Comparison of ENCODE assay signal across 10 cellular contexts in the genomic region with DNA sequence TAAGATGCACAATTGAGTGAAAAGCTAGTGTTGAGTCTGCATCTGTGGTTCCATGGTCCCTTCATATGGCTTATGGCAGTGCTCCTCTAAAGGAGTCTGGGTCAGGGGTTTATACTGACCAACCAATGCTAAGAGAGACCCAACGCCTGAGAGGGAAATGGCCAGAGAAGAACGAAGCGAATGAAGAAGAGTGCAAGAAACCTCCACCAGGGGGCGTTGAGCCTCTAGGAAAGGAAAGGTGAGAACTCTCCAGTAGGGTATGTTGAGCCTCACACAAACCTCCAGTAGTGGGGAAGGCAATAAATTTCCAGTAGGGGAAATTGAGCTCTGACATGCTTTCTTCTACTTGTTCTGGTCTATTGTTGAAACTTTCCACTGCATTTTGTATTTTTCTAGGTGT.
DNase-seq lines count a peak whose midpoint lies in the region; ATAC-seq and TF ChIP-seq lines count a peak whose summit lies in the region.
"Had no signal": no experiment of that assay in that cellular context is flagged by ENCODE, and none has a peak within 500 bp of the region (broad histone marks: within the 10 kb centered on the region; RNA-seq: fewer than 3 reads in every experiment).

No MANE protein-coding gene starts in this region.

- no peak for TF ChIP-seq POLR2A in right lobe of liver (IDR thresholded peaks at IDR 0.05)

- H3K4me3 ChIP-seq in WERI-Rb-1 (ENCODE audit: low read depth, low read length), result no peak overlapping the region
- no peak overlapping the region for H3K4me3 ChIP-seq in right lobe of liver
- H3K4me3 ChIP-seq: BLaER1 had no signal

- H3K36me3 ChIP-seq in WERI-Rb-1, result no peaks in the 10 kb centered on the region
- no peaks in the 10 kb centered on the region for H3K36me3 ChIP-seq in right lobe of liver
- H3K36me3 ChIP-seq: BLaER1 had no signal

- no peaks in the 10 kb centered on the region for H3K4me1 ChIP-seq in right lobe of liver
- H3K4me1 ChIP-seq: BLaER1 had no signal

- H3K27ac ChIP-seq in WERI-Rb-1 (no peak overlapping the region), right lobe of liver (no peak overlapping the region)
- H3K27ac ChIP-seq: BLaER1 had no signal

- H3K9me3 ChIP-seq in WERI-Rb-1 (ENCODE audit: severe bottlenecking) (peaks cover 14% of the 10 kb centered on the region), right lobe of liver (peaks cover 0 to 8% (median 0%) of the 10 kb centered on the region in 4 donors)

- DNase-seq in NK-92 treated with Interleukin-12 subunit alpha and Interleukin-12 subunit beta, amount 100 ng/mL, for 24 hours (lab: John Stamatoyannopoulos, UW), result peak; percentile 1
- DNase-seq in NK-92 (lab: John Stamatoyannopoulos, UW; ENCODE audit: unreplicated experiment), result no peak
- DNase-seq in HK-2 (ENCODE audit: unreplicated experiment), result peak; percentile 17
- DNase-seq in WERI-Rb-1, result peak; percentile 62
- peak in 2 of 3 donors; percentile 23 to 46 for DNase-seq in right lobe of liver
- DNase-seq in GM20000 (ENCODE audit: low spot score), result no peak
- DNase-seq in DMS114 treated with DMSO at 0.1 percent for 48 hours (lab: John Stamatoyannopoulos, UW; ENCODE audit: unreplicated experiment), result no peak
- DNase-seq: activated naive CD4-positive, alpha-beta T cell treated with Interleukin-2 at 50 U/mL for 16 hours had no signal

- WGBS in right lobe of liver (ENCODE audit: insufficient coverage, low coverage, low lambda C conversion rate, missing lambda C conversion rate), result 60% methylated on average over 4 of the region's 4 CpGs

- peak; percentile 76 for TF ChIP-seq CTCF in WERI-Rb-1 (IDR thresholded peaks at IDR 0.05; ENCODE audit: low read depth, low read length)
- TF ChIP-seq CTCF in right lobe of liver (IDR thresholded peaks at IDR 0.05), result peak; percentile 22 to 50 (median 38)
- no peak for TF ChIP-seq CTCF in GM20000 (IDR thresholded peaks at IDR 0.05; ENCODE audit: extremely low read depth, missing control alignments)

- peak; percentile 60 to 76 (median 73) for ATAC-seq in right lobe of liver
- ATAC-seq in HG03196 (IDR thresholded peaks at IDR 0.05; ENCODE audit: unreplicated experiment), result no peak

- H3K27me3 ChIP-seq in WERI-Rb-1 (ENCODE audit: insufficient read depth, low read depth, severe bottlenecking), result no peaks in the 10 kb centered on the region
- H3K27me3 ChIP-seq in right lobe of liver, result no peaks in the 10 kb centered on the region
- H3K27me3 ChIP-seq: BLaER1 had no signal

- intact Hi-C loops in right lobe of liver (cut with DNase I), result no loop called here

Comparison
In these comparisons a context has a peak if more than half of its experiments do, and no peak if none do; other contexts are left out.
1. DNase-seq: peak in NK-92 treated with Interleukin-12 subunit alpha and Interleukin-12 subunit beta, amount 100 ng/mL, for 24 hours (single experiment), HK-2 (single experiment), WERI-Rb-1 (single experiment) and right lobe of liver (2 of 3); none in NK-92 (single experiment), GM20000 (single experiment) and DMS114 treated with DMSO at 0.1 percent for 48 hours (single experiment).